9 cellular contexts compared by ENCODE assay signal in genomic region chr7:26397326-26397725, GRCh38.
DNase-seq lines count a peak whose midpoint lies in the region; ATAC-seq and TF ChIP-seq lines count a peak whose summit lies in the region.
"Had no signal": no experiment of that assay in that cellular context is flagged by ENCODE, and none has a peak within 500 bp of the region (broad histone marks: within the 10 kb centered on the region; RNA-seq: fewer than 3 reads in every experiment).

No MANE protein-coding gene starts in this region.

- H3K9me3 Mint-ChIP-seq in GM23338 = no peaks in the 10 kb centered on the region; the same call in 2 of the 3 replicates
- no peaks in the 10 kb centered on the region for H3K9me3 Mint-ChIP-seq in T-helper 2 cell treated with Interferon-gamma antibody and Interleukin-4, amounts not matched to agents 5 μg/mL and 100 μg/mL, for 36 hours

- no peaks in the 10 kb centered on the region for H3K36me3 ChIP-seq in GM23338 (ENCODE audit: insufficient read depth)
- H3K36me3 ChIP-seq in OCI-LY7 (ENCODE audit: insufficient read depth, low read length) = no peaks in the 10 kb centered on the region
- H3K36me3 ChIP-seq in gastrocnemius medialis = no peaks in the 10 kb centered on the region
- H3K36me3 ChIP-seq in brain microvascular endothelial cell (replicated peaks) = no peaks in the 10 kb centered on the region
- H3K36me3 ChIP-seq in tibial nerve = no peaks in the 10 kb centered on the region

- no peaks in the 10 kb centered on the region for H4K20me1 ChIP-seq in GM23338 (replicated peaks; ENCODE audit: insufficient read depth)
- H4K20me1 ChIP-seq in OCI-LY7 (ENCODE audit: insufficient read depth, low read length) = no peaks in the 10 kb centered on the region

- WGBS in tibial nerve, 2 donors = 41 to 52% methylated on average over 7 of the region's 7 CpGs

- H3K4me3 Mint-ChIP-seq in GM23338 = peak overlapping the region; percentile 76
- H3K4me3 Mint-ChIP-seq in T-helper 2 cell treated with Interferon-gamma antibody and Interleukin-4, amounts not matched to agents 5 μg/mL and 100 μg/mL, for 36 hours = no peak overlapping the region

- H3K27ac ChIP-seq in GM23338 (ENCODE audit: low read depth) = no peak overlapping the region
- H3K27ac ChIP-seq in OCI-LY7 (ENCODE audit: low read depth, low read length, poor library complexity, severe bottlenecking) = peak overlapping the region; percentile 94
- H3K27ac ChIP-seq in gastrocnemius medialis = peak overlapping the region; percentile 86 to 92 (median 90)
- no peak overlapping the region for H3K27ac ChIP-seq in brain microvascular endothelial cell
- peak overlapping the region in 2 of 4 donors; percentile 73 to 84 for H3K27ac ChIP-seq in tibial nerve

- no TSS peak for BruUV-seq in OCI-LY7 (replicated peaks; lab: Mats Ljungman, UMichigan)

- H3K4me1 Mint-ChIP-seq in GM23338 = peaks cover 22% of the 10 kb centered on the region
- peaks cover 10% of the 10 kb centered on the region for H3K4me1 Mint-ChIP-seq in T-helper 2 cell treated with Interferon-gamma antibody and Interleukin-4, amounts not matched to agents 5 μg/mL and 100 μg/mL, for 36 hours (ENCODE audit: low read depth)

- TF ChIP-seq EP300 in tibial nerve (IDR thresholded peaks at IDR 0.05) = no peak

- CTCF ChIA-PET in OCI-LY7 (lab: Charles Lee; ENCODE audit: unreplicated experiment) = interaction anchor here (0.5 kb wide), 1 partner anchor 505 kb away, joined by 5 read pairs; no protein-coding TSS in a partner anchor

- TF ChIP-seq CTCF in GM23338 (conservative IDR thresholded peaks at IDR 0.05; ENCODE audit: low read depth in 2 of 2) (no peak), OCI-LY7 (conservative IDR thresholded peaks at IDR 0.05; ENCODE audit: low read length) (no peak), gastrocnemius medialis (IDR thresholded peaks at IDR 0.05 in 4 of 5, conservative IDR thresholded peaks at IDR 0.05 in 1 of 5) (no peak), brain microvascular endothelial cell (IDR thresholded peaks at IDR 0.05; ENCODE audit: low read depth, low read length, missing control alignments) (no peak), tibial nerve (IDR thresholded peaks at IDR 0.05) (no peak)

- no peaks in the 10 kb centered on the region for H3K9me2 ChIP-seq in GM23338 (ENCODE audit: insufficient read depth)
- H3K9me2 ChIP-seq in OCI-LY7 (ENCODE audit: insufficient read depth, low read length) = no peaks in the 10 kb centered on the region

- peak overlapping the region; percentile 94; the same call in 1 of the 2 replicates for H3K4me2 ChIP-seq in GM23338
- H3K4me2 ChIP-seq in OCI-LY7 (ENCODE audit: low read length) = peak overlapping the region; percentile 91

- no peak for ATAC-seq in GM23338
- peak in 1 of 2 donors; percentile 40 for ATAC-seq in gastrocnemius medialis

- peak overlapping the region; percentile 49; the same call in 1 of the 2 replicates for H2AFZ ChIP-seq in GM23338
- H2AFZ ChIP-seq in OCI-LY7 (ENCODE audit: low read length) = peak overlapping the region; percentile 94

- POLR2A ChIA-PET in OCI-LY7 (lab: Charles Lee) = interaction anchor here (0.6 to 2.4 kb wide), 20 partner anchors 8 to 1524 kb away, joined by 3 to 12 read pairs (median 4); no protein-coding TSS in a partner anchor

- TF ChIP-seq POLR2A in gastrocnemius medialis (IDR thresholded peaks at IDR 0.05) = no peak
- no peak for TF ChIP-seq POLR2A in tibial nerve (IDR thresholded peaks at IDR 0.05)

- no peak overlapping the region for H3K27ac Mint-ChIP-seq in GM23338
- H3K27ac Mint-ChIP-seq in T-helper 2 cell treated with Interferon-gamma antibody and Interleukin-4, amounts not matched to agents 5 μg/mL and 100 μg/mL, for 36 hours = no peak overlapping the region

- no peaks in the 10 kb centered on the region for H3K79me2 ChIP-seq in GM23338 (replicated peaks; ENCODE audit: insufficient read depth)
- no peaks in the 10 kb centered on the region for H3K79me2 ChIP-seq in OCI-LY7 (ENCODE audit: insufficient read depth, low read depth, low read length)

- H3K4me3 ChIP-seq in GM23338 (no peak overlapping the region), OCI-LY7 (ENCODE audit: low read depth, low read length, poor library complexity, severe bottlenecking) (peak overlapping the region; percentile 67), gastrocnemius medialis (peak overlapping the region in 2 of 4 donors; percentile 64), brain microvascular endothelial cell (ENCODE audit: low read depth, low read length) (no peak overlapping the region), tibial nerve (no peak overlapping the region)

- H3K27me3 ChIP-seq in GM23338 (ENCODE audit: insufficient read depth) (no peaks in the 10 kb centered on the region), gastrocnemius medialis (no peaks in the 10 kb centered on the region), brain microvascular endothelial cell (replicated peaks) (peaks cover 3% of the 10 kb centered on the region), tibial nerve (peaks cover 0 to 24% of the 10 kb centered on the region in 2 donors)

- peaks cover 14% of the 10 kb centered on the region for H3K27me3 Mint-ChIP-seq in GM23338 (ENCODE audit: insufficient read depth, low read depth, poor library complexity)
- peaks cover 53% of the 10 kb centered on the region for H3K27me3 Mint-ChIP-seq in T-helper 2 cell treated with Interferon-gamma antibody and Interleukin-4, amounts not matched to agents 5 μg/mL and 100 μg/mL, for 36 hours (ENCODE audit: low read depth)

- intact Hi-C loops in OCI-LY7 (cut with micrococcal nuclease; ENCODE audit: unreplicated experiment) (loop anchor here (2.0 kb wide), 1 partner anchor 19 kb away; no protein-coding TSS in a partner anchor), gastrocnemius medialis (cut with DNase I; ENCODE audit: low total_unique reads) (loop anchor here (10.0 kb wide), 1 partner anchor 467 kb away; the partner anchor contains the start of gene SKAP2)

- H3K4me1 ChIP-seq in GM23338 (ENCODE audit: insufficient read depth) = peaks cover 18% of the 10 kb centered on the region
- H3K4me1 ChIP-seq in OCI-LY7 (ENCODE audit: insufficient read depth, low read length, poor library complexity, severe bottlenecking) = peaks cover 33% of the 10 kb centered on the region
- peaks cover 2 to 7% of the 10 kb centered on the region in 2 donors for H3K4me1 ChIP-seq in gastrocnemius medialis
- peaks cover 0 to 21% (median 3%) of the 10 kb centered on the region in 4 donors for H3K4me1 ChIP-seq in tibial nerve

- H3K36me3 Mint-ChIP-seq in GM23338 (ENCODE audit: low read depth) = no peaks in the 10 kb centered on the region; the same call in 2 of the 3 replicates
- no peaks in the 10 kb centered on the region for H3K36me3 Mint-ChIP-seq in T-helper 2 cell treated with Interferon-gamma antibody and Interleukin-4, amounts not matched to agents 5 μg/mL and 100 μg/mL, for 36 hours (ENCODE audit: low read depth)

- in situ Hi-C loops in gastrocnemius medialis (cut with MboI; ENCODE audit: low sequenced_read_pairs in 4 of 4) (no loop called here), brain microvascular endothelial cell (cut with HindIII; ENCODE audit: low pct_ligation_motif_present, low sequenced_read_pairs) (no loop called here)

- H3K9me3 ChIP-seq in OCI-LY7 (ENCODE audit: low read length) (no peaks in the 10 kb centered on the region), gastrocnemius medialis (no peaks in the 10 kb centered on the region), tibial nerve (no peaks in the 10 kb centered on the region)

- H3F3A ChIP-seq in GM23338 (replicated peaks; ENCODE audit: low read depth) = peaks cover 3% of the 10 kb centered on the region; the same call in 1 of the 2 replicates

- DNase-seq in GM23338 (ENCODE audit: low spot score) (no peak), OCI-LY7 (ENCODE audit: low spot score) (peak; percentile 14), globus pallidus (ENCODE audit: low spot score) (peak; percentile 16), gastrocnemius medialis (peak in 1 of 2 donors; percentile 24), brain microvascular endothelial cell (no peak), hippocampal formation (lab: John Stamatoyannopoulos, UW) (no peak), tibial nerve (ENCODE audit: low spot score in 2 of 2) (no peak)
- no peak for DNase-seq in T-helper 2 cell treated with Interferon-gamma antibody and Interleukin-4, amounts not matched to agents 5 μg/mL and 100 μg/mL, for 36 hours (ENCODE audit: low spot score)
- DNase-seq: activated CD4-positive, alpha-beta T cell treated with anti-CD3 and anti-CD28 coated beads, Interleukin-2, amount 50 U/mL, for 1 hour had no signal

TF ChIP-seq in GM23338, 12 proteins besides CTCF, POLR2A, EP300 and RAD21 (continues in another document):
- TF ChIP-seq ETS1 (IDR thresholded peaks at IDR 0.05) (no peak), CREB1 (CRISPR knock-in tag; IDR thresholded peaks at IDR 0.05; ENCODE audit: low read depth) (no peak), ZNF331 (CRISPR knock-in tag; IDR thresholded peaks at IDR 0.05; ENCODE audit: low read depth) (no peak), STAT1 (IDR thresholded peaks at IDR 0.05; ENCODE audit: unreplicated experiment) (no peak), EZH2 (IDR thresholded peaks at IDR 0.05; ENCODE audit: low read depth, unreplicated experiment) (no peak)

Comparison
In these comparisons a context has a peak if more than half of its experiments do, and no peak if none do; other contexts are left out.
1. DNase-seq: peak in OCI-LY7 (single experiment) and globus pallidus (single experiment); none in GM23338 (single experiment), T-helper 2 cell treated with Interferon-gamma antibody and Interleukin-4, amounts not matched to agents 5 μg/mL and 100 μg/mL, for 36 hours (single experiment), brain microvascular endothelial cell (single experiment), hippocampal formation (0 of 2) and tibial nerve (0 of 2).
2. H3K27ac ChIP-seq: peak in OCI-LY7 (single experiment) and gastrocnemius medialis (4 of 4); none in GM23338 (single experiment) and brain microvascular endothelial cell (single experiment).